In genomic region chr10:46540412-46541016, GRCh38 we compare ENCODE assay signal across 1 cellular context.
TF ChIP-seq lines count a peak whose summit lies in the region.

No MANE protein-coding gene starts in this region.

TF ChIP-seq in GM23338, 12 proteins besides CTCF, POLR2A, EP300 and RAD21 (continued from another document):
- TF ChIP-seq REST (IDR thresholded peaks at IDR 0.05; ENCODE audit: unreplicated experiment) (no peak), CREB1 (CRISPR knock-in tag; IDR thresholded peaks at IDR 0.05; ENCODE audit: low read depth) (no peak), ETS1 (IDR thresholded peaks at IDR 0.05) (no peak), EZH2phosphoT487 (IDR thresholded peaks at IDR 0.05; ENCODE audit: unreplicated experiment) (no peak), ZNF331 (CRISPR knock-in tag; IDR thresholded peaks at IDR 0.05; ENCODE audit: low read depth) (no peak), ZNF114 (CRISPR knock-in tag; IDR thresholded peaks at IDR 0.05) (no peak), JUNB (IDR thresholded peaks at IDR 0.05; ENCODE audit: unreplicated experiment) (no peak), POLR2AphosphoS5 (IDR thresholded peaks at IDR 0.05; ENCODE audit: low read depth) (no peak; the same call in 1 of the 2 replicates), NANOG (IDR thresholded peaks at IDR 0.05; ENCODE audit: borderline replicate concordance) (no peak)
